ENCODE assay signal across 25 cellular contexts in the genomic region with DNA sequence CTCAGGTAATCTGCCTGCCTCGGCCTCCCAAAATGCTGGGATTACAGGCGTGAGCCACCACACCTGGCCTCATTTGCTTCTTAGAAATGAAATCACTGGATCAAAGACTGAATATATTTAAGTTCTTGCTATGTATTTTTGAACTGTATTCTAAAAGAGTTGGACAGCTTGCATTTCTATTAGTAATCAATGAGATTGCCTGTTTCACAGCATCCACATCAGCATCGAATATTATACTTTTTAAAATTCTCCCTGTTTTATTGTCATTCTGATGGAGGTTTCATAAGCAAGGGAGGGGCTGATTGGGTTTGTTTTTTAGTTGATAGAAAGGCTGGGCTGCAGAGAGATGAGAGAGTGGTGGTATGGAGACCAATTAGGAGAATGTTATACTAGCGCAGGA.
"Had no signal": no experiment of that assay in that cellular context is flagged by ENCODE, and none has a peak within 500 bp of the region (broad histone marks: within the 10 kb centered on the region; RNA-seq: fewer than 3 reads in every experiment).

No MANE protein-coding gene starts in this region.

- H3K27me3 ChIP-seq: colonic mucosa, hepatocyte had no signal

- H3K4me1 ChIP-seq: colonic mucosa, esophagus muscularis mucosa, gastrocnemius medialis, left lung, lower lobe of right lung had no signal

- H3K9me3 Mint-ChIP-seq: dendritic cell treated with granulocyte-macrophage colony-stimulating factor and Interleukin-4, amounts not matched to agents 40 ng/mL and 50 ng/mL, for 4 days; effector memory CD8-positive, alpha-beta T cell; endodermal cell; mesothelial cell of epicardium had no signal

- H3K36me3 Mint-ChIP-seq: mesothelial cell of epicardium had no signal

- H3K9me3 ChIP-seq: colonic mucosa, esophagus muscularis mucosa, gastrocnemius medialis, heart left ventricle, left lung, lower lobe of right lung, mucosa of descending colon had no signal

- H3K27ac Mint-ChIP-seq: dendritic cell treated with granulocyte-macrophage colony-stimulating factor and Interleukin-4, amounts not matched to agents 40 ng/mL and 50 ng/mL, for 4 days; endodermal cell; mesothelial cell of epicardium had no signal

- H3K27ac ChIP-seq: colonic mucosa, esophagus muscularis mucosa, gastrocnemius medialis, heart left ventricle, hepatocyte, left lung, lower lobe of right lung had no signal

- H3K4me3 Mint-ChIP-seq: dendritic cell treated with granulocyte-macrophage colony-stimulating factor and Interleukin-4, amounts not matched to agents 40 ng/mL and 50 ng/mL, for 4 days; endodermal cell; mesothelial cell of epicardium; naive B cell had no signal

- FAIRE-seq: endometrium, endothelial cell of umbilical vein, islet of Langerhans, keratinocyte had no signal

- ATAC-seq: effector memory CD8-positive, alpha-beta T cell; gastrocnemius medialis; heart left ventricle; left cardiac atrium; left lung; left ventricle myocardium superior; lower lobe of right lung; mucosa of descending colon had no signal

- H3K79me2 ChIP-seq: hepatocyte had no signal

- H3K4me3 ChIP-seq: colonic mucosa, esophagus muscularis mucosa, gastrocnemius medialis, heart left ventricle, hepatocyte, left lung, lower lobe of right lung, mucosa of descending colon had no signal

- H2AFZ ChIP-seq: hepatocyte had no signal

- H3K36me3 ChIP-seq: colonic mucosa, esophagus muscularis mucosa, gastrocnemius medialis, heart left ventricle, left lung, lower lobe of right lung had no signal

- H3K4me1 Mint-ChIP-seq: endodermal cell, mesothelial cell of epicardium, naive B cell had no signal

- H3K4me2 ChIP-seq: hepatocyte had no signal

- DNase-seq: colonic mucosa; cortex of kidney; effector CD8-positive, alpha-beta T cell; effector memory CD8-positive, alpha-beta T cell; endodermal cell; foreskin fibroblast; foreskin melanocyte; gastrocnemius medialis; heart left ventricle; hypothalamus; left cardiac atrium; left lung; left ventricle myocardium superior; lower lobe of right lung; mesenchymal stem cell; mucosa of descending colon; naive B cell had no signal
